Comparison of ENCODE assay signal across 7 cellular contexts in the genomic region with DNA sequence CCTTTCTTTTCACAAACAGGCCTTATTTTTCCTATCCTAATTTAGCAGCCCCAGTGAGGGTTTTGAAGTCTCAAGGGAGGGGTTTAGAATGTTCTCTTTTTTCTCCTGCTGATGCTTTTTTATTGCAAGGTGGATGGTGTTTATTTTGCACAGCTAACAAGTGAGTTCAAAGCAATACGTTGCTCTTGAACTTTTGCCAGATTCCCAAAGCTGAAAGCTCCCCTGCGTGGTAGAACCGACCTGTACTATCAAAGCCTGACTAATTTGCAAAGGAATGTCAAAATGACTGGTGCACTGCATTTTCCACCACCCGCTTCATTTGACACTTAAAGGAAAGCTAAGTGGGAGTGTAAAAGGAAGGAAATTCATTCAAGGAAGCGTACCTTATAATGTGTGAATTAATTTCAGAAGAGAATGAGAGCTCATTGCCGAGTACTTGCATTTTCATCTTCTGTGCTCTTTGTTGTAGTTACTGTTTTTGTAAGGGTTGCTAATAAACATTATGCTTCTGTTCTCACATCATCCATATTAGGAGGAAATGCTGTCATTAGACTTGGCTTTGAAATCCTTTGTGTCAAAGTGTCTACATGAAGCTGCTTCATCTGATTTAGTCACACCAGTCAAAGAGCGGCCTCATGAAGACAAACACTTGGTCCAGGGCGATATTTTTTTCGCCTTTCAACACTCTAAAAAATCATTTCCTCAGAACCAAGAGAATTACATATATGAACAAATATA.
DNase-seq lines count a peak whose midpoint lies in the region; ATAC-seq and TF ChIP-seq lines count a peak whose summit lies in the region.

No MANE protein-coding gene starts in this region.

- DNase-seq in endothelial cell (ENCODE audit: low spot score) (no peak), sciatic nerve (ENCODE audit: low spot score) (no peak), DMS114 treated with DMSO at 0.1 percent for 48 hours (lab: John Stamatoyannopoulos, UW; ENCODE audit: unreplicated experiment) (no peak), DMS79 (lab: John Stamatoyannopoulos, UW) (no peak)

- intact Hi-C loops in sciatic nerve (cut with DNase I), result no loop called here

- peak overlapping the region; percentile 37 for H3K27ac Mint-ChIP-seq in endothelial cell (ENCODE audit: unreplicated experiment)

- H3K4me3 Mint-ChIP-seq in endothelial cell (ENCODE audit: unreplicated experiment), result no peak overlapping the region

- no peaks in the 10 kb centered on the region for H3K27me3 Mint-ChIP-seq in endothelial cell (ENCODE audit: unreplicated experiment)

- peak; percentile 23 for ATAC-seq in GM19463 (IDR thresholded peaks at IDR 0.05; ENCODE audit: unreplicated experiment)
- ATAC-seq in sciatic nerve, result peak; percentile 15
- ATAC-seq in GM19035 (IDR thresholded peaks at IDR 0.05; ENCODE audit: unreplicated experiment), result no peak

- 0 out of 2 replicates have a peak, but pooled peaks have one; percentile 27 for TF ChIP-seq EP300 in Ishikawa (IDR thresholded peaks at IDR 0.05; ENCODE audit: borderline replicate concordance)

- no peak for TF ChIP-seq CTCF in endothelial cell (IDR thresholded peaks at IDR 0.05; ENCODE audit: unreplicated experiment)

- H3K9me3 Mint-ChIP-seq in endothelial cell (ENCODE audit: unreplicated experiment), result no peaks in the 10 kb centered on the region

- peaks cover 3% of the 10 kb centered on the region for H3K4me1 Mint-ChIP-seq in endothelial cell (ENCODE audit: unreplicated experiment)

- TF ChIP-seq RAD21 in Ishikawa (IDR thresholded peaks at IDR 0.05; ENCODE audit: low read depth), result no peak

- H3K36me3 Mint-ChIP-seq in endothelial cell (ENCODE audit: low read depth, unreplicated experiment), result no peaks in the 10 kb centered on the region

TF ChIP-seq in Ishikawa, 13 proteins besides CTCF, POLR2A, EP300 and RAD21:
- TF ChIP-seq EGR1 (IDR thresholded peaks at IDR 0.05), result no peak
- TF ChIP-seq, protein P1, sequence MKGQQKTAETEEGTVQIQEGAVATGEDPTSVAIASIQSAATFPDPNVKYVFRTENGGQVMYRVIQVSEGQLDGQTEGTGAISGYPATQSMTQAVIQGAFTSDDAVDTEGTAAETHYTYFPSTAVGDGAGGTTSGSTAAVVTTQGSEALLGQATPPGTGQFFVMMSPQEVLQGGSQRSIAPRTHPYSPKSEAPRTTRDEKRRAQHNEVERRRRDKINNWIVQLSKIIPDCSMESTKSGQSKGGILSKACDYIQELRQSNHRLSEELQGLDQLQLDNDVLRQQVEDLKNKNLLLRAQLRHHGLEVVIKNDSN (IDR thresholded peaks at IDR 0.05), result no peak
- TF ChIP-seq TEAD4 (IDR thresholded peaks at IDR 0.05), result peak; percentile 53
- no peak for TF ChIP-seq ZBTB7A (IDR thresholded peaks at IDR 0.05; ENCODE audit: low read depth)
- no peak for TF ChIP-seq YY1 (IDR thresholded peaks at IDR 0.05; ENCODE audit: low read depth)
- TF ChIP-seq, protein P2, sequence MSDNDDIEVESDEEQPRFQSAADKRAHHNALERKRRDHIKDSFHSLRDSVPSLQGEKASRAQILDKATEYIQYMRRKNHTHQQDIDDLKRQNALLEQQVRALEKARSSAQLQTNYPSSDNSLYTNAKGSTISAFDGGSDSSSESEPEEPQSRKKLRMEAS (IDR thresholded peaks at IDR 0.05), result peak; percentile 27; the same call in 1 of the 2 replicates
- TF ChIP-seq, protein P3, sequence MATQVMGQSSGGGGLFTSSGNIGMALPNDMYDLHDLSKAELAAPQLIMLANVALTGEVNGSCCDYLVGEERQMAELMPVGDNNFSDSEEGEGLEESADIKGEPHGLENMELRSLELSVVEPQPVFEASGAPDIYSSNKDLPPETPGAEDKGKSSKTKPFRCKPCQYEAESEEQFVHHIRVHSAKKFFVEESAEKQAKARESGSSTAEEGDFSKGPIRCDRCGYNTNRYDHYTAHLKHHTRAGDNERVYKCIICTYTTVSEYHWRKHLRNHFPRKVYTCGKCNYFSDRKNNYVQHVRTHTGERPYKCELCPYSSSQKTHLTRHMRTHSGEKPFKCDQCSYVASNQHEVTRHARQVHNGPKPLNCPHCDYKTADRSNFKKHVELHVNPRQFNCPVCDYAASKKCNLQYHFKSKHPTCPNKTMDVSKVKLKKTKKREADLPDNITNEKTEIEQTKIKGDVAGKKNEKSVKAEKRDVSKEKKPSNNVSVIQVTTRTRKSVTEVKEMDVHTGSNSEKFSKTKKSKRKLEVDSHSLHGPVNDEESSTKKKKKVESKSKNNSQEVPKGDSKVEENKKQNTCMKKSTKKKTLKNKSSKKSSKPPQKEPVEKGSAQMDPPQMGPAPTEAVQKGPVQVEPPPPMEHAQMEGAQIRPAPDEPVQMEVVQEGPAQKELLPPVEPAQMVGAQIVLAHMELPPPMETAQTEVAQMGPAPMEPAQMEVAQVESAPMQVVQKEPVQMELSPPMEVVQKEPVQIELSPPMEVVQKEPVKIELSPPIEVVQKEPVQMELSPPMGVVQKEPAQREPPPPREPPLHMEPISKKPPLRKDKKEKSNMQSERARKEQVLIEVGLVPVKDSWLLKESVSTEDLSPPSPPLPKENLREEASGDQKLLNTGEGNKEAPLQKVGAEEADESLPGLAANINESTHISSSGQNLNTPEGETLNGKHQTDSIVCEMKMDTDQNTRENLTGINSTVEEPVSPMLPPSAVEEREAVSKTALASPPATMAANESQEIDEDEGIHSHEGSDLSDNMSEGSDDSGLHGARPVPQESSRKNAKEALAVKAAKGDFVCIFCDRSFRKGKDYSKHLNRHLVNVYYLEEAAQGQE (IDR thresholded peaks at IDR 0.05; ENCODE audit: low read depth), result no peak
- TF ChIP-seq TAF1 (IDR thresholded peaks at IDR 0.05; ENCODE audit: low read depth), result no peak
- TF ChIP-seq TCF12 (IDR thresholded peaks at IDR 0.05; ENCODE audit: low read depth), result no peak
- TF ChIP-seq NFIC (IDR thresholded peaks at IDR 0.05), result peak; percentile 64
- TF ChIP-seq FOXM1 (IDR thresholded peaks at IDR 0.05; ENCODE audit: borderline replicate concordance, low read depth), result no peak
- no peak for TF ChIP-seq CREB1 (IDR thresholded peaks at IDR 0.05; ENCODE audit: low read depth)
- no peak for TF ChIP-seq CEBPB (IDR thresholded peaks at IDR 0.05)
